In the genomic region with DNA sequence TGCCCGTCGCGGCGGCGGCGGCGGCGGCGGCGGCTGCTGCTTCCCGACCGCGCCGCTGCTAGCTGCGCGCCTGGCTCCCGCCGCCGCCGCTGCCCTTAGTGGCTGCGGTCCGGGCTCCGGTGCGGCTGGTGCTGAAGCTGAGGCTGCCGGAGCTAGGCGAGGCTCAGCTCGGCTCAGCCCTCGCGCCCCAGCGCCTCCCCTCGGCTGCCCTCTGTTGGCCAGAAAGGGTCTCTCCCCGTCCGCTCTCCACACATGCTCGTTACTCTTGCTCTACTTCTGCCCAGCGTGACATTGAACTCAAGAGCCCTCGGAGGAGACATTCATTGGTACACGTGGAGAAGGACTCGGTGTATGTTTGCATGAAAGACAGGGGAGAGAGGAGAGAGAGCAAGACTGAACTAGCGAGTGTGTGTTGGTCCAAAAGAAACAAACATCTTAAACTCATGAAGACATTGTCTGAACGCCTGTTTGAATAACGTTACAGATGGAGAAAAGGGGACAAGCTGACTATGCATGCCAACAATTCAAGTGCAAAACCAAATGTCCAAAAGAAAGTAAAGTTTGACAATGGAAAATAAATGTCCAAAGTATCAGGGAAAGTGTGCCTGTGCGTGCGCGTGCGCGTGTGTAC, we compare ENCODE assay signal across 9 cellular contexts. TPM values are rescaled to one million over a fixed set of nuclear protein-coding genes. Genes with fewer than 3 reads are reported as not detected.
A peak's percentile ranks its signal among the peaks of the same experiment; 100 is the strongest.
DNase-seq lines count a peak whose midpoint lies in the region; ATAC-seq and TF ChIP-seq lines count a peak whose summit lies in the region.
"Had no signal": no experiment of that assay in that cellular context is flagged by ENCODE, and none has a peak within 500 bp of the region (broad histone marks: within the 10 kb centered on the region; RNA-seq: fewer than 3 reads in every experiment).

A gene (minus strand): TSS at position 175 of the 631 bp plus-strand sequence.

- H3K4me1 Mint-ChIP-seq in neural crest cell: peaks cover 16% of the 10 kb centered on the region
- H3K4me1 Mint-ChIP-seq: IgD-negative memory B cell had no signal

- peak within 1 kb of the TSS in 2 of 4 donors; percentile 47 to 78 for H3K27ac ChIP-seq in tibial nerve

- 22 to 29% methylated on average over 18 to 25 of the region's 46 CpGs for WGBS in tibial nerve, 2 donors

- H3K36me3 Mint-ChIP-seq in neural crest cell (ENCODE audit: low read depth): no peaks in the 10 kb centered on the region
- H3K36me3 Mint-ChIP-seq: IgD-negative memory B cell had no signal

- peak; percentile 97 for ATAC-seq in GM21717 (IDR thresholded peaks at IDR 0.05; ENCODE audit: unreplicated experiment)

- peaks cover 0 to 15% (median 4%) of the 10 kb centered on the region in 4 donors for H3K4me1 ChIP-seq in tibial nerve

- H3K4me3 ChIP-seq in tibial nerve: peak within 1 kb of the TSS; percentile 39 to 60 (median 44)

- H3K9me3 ChIP-seq in tibial nerve: no peaks in the 10 kb centered on the region

- DNase-seq in COLO829 (ENCODE audit: low spot score) (peak; percentile 14), NCI-H1092 treated with DMSO at 0.1 percent for 48 hours (lab: John Stamatoyannopoulos, UW) (peak; percentile 60), foreskin melanocyte (peak; percentile 48), neural crest cell (ENCODE audit: low read depth, low spot score) (peak; percentile 87), tibial nerve (ENCODE audit: low spot score in 2 of 2) (peak; percentile 33 to 59)
- peak; percentile 68 for DNase-seq in activated CD8-positive, alpha-beta memory T cell treated with anti-CD3 and anti-CD28 coated beads, Interleukin-2, amount 50 U/mL, for 48 hours
- DNase-seq in central memory CD4-positive, alpha-beta T cell: no peak

- H3K27me3 Mint-ChIP-seq in neural crest cell (ENCODE audit: low read depth): peaks cover 53% of the 10 kb centered on the region

- H3K27me3 ChIP-seq in tibial nerve: peaks cover 0 to 20% of the 10 kb centered on the region in 2 donors

- H3K9me3 Mint-ChIP-seq in neural crest cell: no peaks in the 10 kb centered on the region

- TF ChIP-seq CTCF in neural crest cell (conservative IDR thresholded peaks at IDR 0.05): peak; percentile 87
- peak; percentile 56 to 82 (median 76) for TF ChIP-seq CTCF in tibial nerve (IDR thresholded peaks at IDR 0.05)

- H3K4me3 Mint-ChIP-seq in neural crest cell: peak within 1 kb of the TSS; percentile 76

- peak in 1 of 2 donors; percentile 54 for TF ChIP-seq EP300 in tibial nerve (IDR thresholded peaks at IDR 0.05)

- H3K27ac Mint-ChIP-seq in neural crest cell (ENCODE audit: unreplicated experiment): no peak within 1 kb of the TSS

- peak in 1 of 2 donors; percentile 26 for TF ChIP-seq POLR2A in tibial nerve (IDR thresholded peaks at IDR 0.05)

- no peaks in the 10 kb centered on the region for H3K36me3 ChIP-seq in tibial nerve

RNA-seq across cellular contexts. Expression of the gene that starts here (rescaled TPM):
- total RNA-seq in neural crest cell: 1.0 and 1.2 TPM in 2 replicates
- 10 to 100 TPM; 16.2 to 21.9 (median 17.7) TPM for total RNA-seq in tibial nerve
